Comparison of ENCODE assay signal across 8 cellular contexts in genomic region chr1:225656259-225656655, GRCh38. TPM values are rescaled to one million over a fixed set of nuclear protein-coding genes. Genes with fewer than 3 reads are reported as not detected.
DNase-seq lines count a peak whose midpoint lies in the region; ATAC-seq, FAIRE-seq and TF ChIP-seq lines count a peak whose summit lies in the region.
"Not testable (repeated sequence)": the region's sequence is repeated elsewhere in the genome, so short reads cannot be mapped to it uniquely, and the experiment has no call there.

No MANE protein-coding gene starts in this region.

- TF ChIP-seq CTCF in PC-3 (conservative IDR thresholded peaks at IDR 0.05; ENCODE audit: low read depth, low read length); astrocyte (IDR thresholded peaks at IDR 0.05; ENCODE audit: insufficient read depth, low read depth, low read length); esophagus muscularis mucosa (IDR thresholded peaks at IDR 0.05); lung (IDR thresholded peaks at IDR 0.05; ENCODE audit: control extremely low read depth, extremely low read depth); osteoblast (IDR thresholded peaks at IDR 0.05; ENCODE audit: extremely low read depth, low read depth, low read length): not testable (repeated sequence)

- not testable (repeated sequence) for BruUV-seq in PC-3 (replicated peaks; lab: Mats Ljungman, UMichigan)

- H3K27me3 Mint-ChIP-seq in astrocyte (ENCODE audit: low read depth, unreplicated experiment), result not testable (repeated sequence)

- not testable (repeated sequence) for FAIRE-seq in astrocyte (lab: Jason Lieb, UNC)

- H3K4me2 ChIP-seq in PC-3 (ENCODE audit: low read length) (peak overlapping the region; percentile 59), astrocyte (ENCODE audit: low read length) (peak overlapping the region; percentile 74), osteoblast (ENCODE audit: insufficient read depth, low read length) (peak overlapping the region; percentile 64)

- H3K27ac ChIP-seq in ACC112 (ENCODE audit: low read depth, low read length) (peak overlapping the region; percentile 88), PC-3 (ENCODE audit: low read length) (peak overlapping the region; percentile 67), astrocyte (ENCODE audit: low read depth, low read length) (peak overlapping the region; percentile 95), esophagus muscularis mucosa (replicated peaks in 1 of 4) (peak overlapping the region; percentile 96 to 100 (median 98)), lung (ENCODE audit: low read depth in 1 of 2, low read length in 1 of 2) (peak overlapping the region; percentile 14 to 34), osteoblast (ENCODE audit: low read depth, low read length) (peak overlapping the region; percentile 90), skin epidermis (peak overlapping the region in 11 of 21 experiments; percentile 7 to 53 (median 26)), aorta (ENCODE audit: low read depth in 1 of 2, low read length in 2 of 2) (peak overlapping the region; percentile 70 to 99)

- not testable (repeated sequence) for H3K36me3 Mint-ChIP-seq in astrocyte (ENCODE audit: low read depth, unreplicated experiment)

- H3K9me3 Mint-ChIP-seq in astrocyte (ENCODE audit: unreplicated experiment), result not testable (repeated sequence)

- peaks cover 36% of the 10 kb centered on the region for H3K4me1 ChIP-seq in ACC112 (ENCODE audit: control insufficient read depth, insufficient read depth, low read length, unreplicated experiment)
- H3K4me1 ChIP-seq in PC-3 (ENCODE audit: insufficient read depth, low read length), result peaks cover 40% of the 10 kb centered on the region
- peaks cover 37% of the 10 kb centered on the region for H3K4me1 ChIP-seq in astrocyte (ENCODE audit: insufficient read depth, low read length)
- H3K4me1 ChIP-seq in esophagus muscularis mucosa, result peaks cover 17 to 63% (median 58%) of the 10 kb centered on the region in 4 donors
- H3K4me1 ChIP-seq in lung (ENCODE audit: control insufficient read depth in 2 of 2, insufficient read depth in 2 of 2, low read length in 2 of 2), result peaks cover 1 to 15% of the 10 kb centered on the region in 2 donors
- H3K4me1 ChIP-seq in osteoblast (ENCODE audit: insufficient read depth, low read length), result peaks cover 45% of the 10 kb centered on the region
- H3K4me1 ChIP-seq in aorta (ENCODE audit: control insufficient read depth in 1 of 2, insufficient read depth in 2 of 2, low read length in 2 of 2), result not testable (repeated sequence)

- not testable (repeated sequence) for H4K20me1 ChIP-seq in PC-3 (ENCODE audit: low read length); astrocyte (ENCODE audit: insufficient read depth, low read length); osteoblast (ENCODE audit: insufficient read depth, low read length)

- peaks cover 40% of the 10 kb centered on the region for H3K4me1 Mint-ChIP-seq in astrocyte (ENCODE audit: low read depth, unreplicated experiment)

- not testable (repeated sequence) for ATAC-seq in PC-3; lung (ENCODE audit: insufficient read depth, low FRiP score); aorta (ENCODE audit: low FRiP score)

- H3K9me2 ChIP-seq in PC-3 (replicated peaks; ENCODE audit: low read length), result not testable (repeated sequence)

- not testable (repeated sequence) for TF ChIP-seq POLR2A in esophagus muscularis mucosa (IDR thresholded peaks at IDR 0.05; ENCODE audit: low read depth)

- not testable (repeated sequence) for H3K36me3 ChIP-seq in ACC112 (ENCODE audit: insufficient read depth, low read length); PC-3 (ENCODE audit: low read depth, low read length); astrocyte (ENCODE audit: insufficient read depth, low read length); esophagus muscularis mucosa; lung (ENCODE audit: control insufficient read depth in 2 of 2, insufficient read depth in 2 of 2, low read length in 2 of 2); osteoblast (ENCODE audit: insufficient read depth, low read length); aorta (ENCODE audit: control insufficient read depth in 1 of 2, insufficient read depth in 2 of 2, low read length in 1 of 2)

- H2AFZ ChIP-seq in ACC112 (ENCODE audit: low read length, unreplicated experiment); PC-3 (ENCODE audit: low read length); astrocyte (ENCODE audit: low read depth, low read length); osteoblast (ENCODE audit: low read length): not testable (repeated sequence)

- not testable (repeated sequence) for DNase-seq in PC-3; astrocyte (ENCODE audit: low read depth); esophagus muscularis mucosa (ENCODE audit: extremely low spot score); lung (ENCODE audit: low spot score); osteoblast (ENCODE audit: insufficient read length, low spot score, missing footprints); aorta

- H3K4me3 ChIP-seq in ACC112 (ENCODE audit: low read depth, low read length) (peak overlapping the region; percentile 15), PC-3 (ENCODE audit: low read length) (peak overlapping the region; percentile 1; the same call in 1 of the 2 replicates)
- H3K4me3 ChIP-seq in astrocyte (ENCODE audit: insufficient read depth, low read depth, low read length); esophagus muscularis mucosa; lung; osteoblast (ENCODE audit: insufficient read depth, low read length); skin epidermis; aorta (ENCODE audit: low read length in 2 of 2): not testable (repeated sequence)

- peaks cover 20% of the 10 kb centered on the region for H3K79me2 ChIP-seq in ACC112 (ENCODE audit: control insufficient read depth, insufficient read depth, low read length, unreplicated experiment)
- H3K79me2 ChIP-seq in PC-3 (ENCODE audit: low read length), result peaks cover 27% of the 10 kb centered on the region
- peaks cover 21% of the 10 kb centered on the region for H3K79me2 ChIP-seq in astrocyte (ENCODE audit: insufficient read depth, low read length)
- peaks cover 15% of the 10 kb centered on the region for H3K79me2 ChIP-seq in osteoblast (ENCODE audit: insufficient read depth, low read length)

- intact Hi-C loops in PC-3 (cut with micrococcal nuclease), result not testable (repeated sequence)
- intact Hi-C loops in esophagus muscularis mucosa (cut with DNase I), result loop anchor here (10.0 kb wide), 1 partner anchor 171 kb away; no protein-coding TSS in a partner anchor
- intact Hi-C loops in aorta (cut with DNase I), result loop anchor here (5.0 kb wide), 1 partner anchor 41 kb away; no protein-coding TSS in a partner anchor

- not testable (repeated sequence) for H3K9me3 ChIP-seq in PC-3 (ENCODE audit: low read length); astrocyte (ENCODE audit: insufficient read depth, low read depth, low read length); esophagus muscularis mucosa; lung (ENCODE audit: control insufficient read depth in 2 of 2, insufficient read depth in 1 of 2, low read length in 1 of 2); osteoblast (ENCODE audit: low read depth, low read length); aorta (ENCODE audit: control insufficient read depth, low read length)

- H3K27me3 ChIP-seq in ACC112 (ENCODE audit: insufficient read depth, low read length); PC-3 (ENCODE audit: low read length); astrocyte (ENCODE audit: insufficient read depth, low read length); esophagus muscularis mucosa; lung (ENCODE audit: control insufficient read depth, insufficient read depth); osteoblast (ENCODE audit: insufficient read depth, low read length); aorta (ENCODE audit: control insufficient read depth in 1 of 2, insufficient read depth in 2 of 2, low read length in 1 of 2): not testable (repeated sequence)

- not testable (repeated sequence) for H3K9ac ChIP-seq in PC-3 (ENCODE audit: low read length)
- H3K9ac ChIP-seq in astrocyte (ENCODE audit: low read length), result peak overlapping the region; percentile 57

- TF ChIP-seq EP300 in esophagus muscularis mucosa (IDR thresholded peaks at IDR 0.05), result not testable (repeated sequence)

- H3F3A ChIP-seq in PC-3 (ENCODE audit: low read length, unreplicated experiment), result peaks cover 11% of the 10 kb centered on the region

- peak overlapping the region; percentile 100 for H3K27ac Mint-ChIP-seq in astrocyte (ENCODE audit: unreplicated experiment)

- H3K4me3 Mint-ChIP-seq in astrocyte (ENCODE audit: unreplicated experiment), result peak overlapping the region; percentile 62

- POLR2A ChIA-PET in PC-3 (lab: Charles Lee; ENCODE audit: unreplicated experiment), result interaction anchor here (0.6 kb wide), 1 partner anchor 47 kb away, joined by 10 read pairs; no protein-coding TSS in a partner anchor

- WGBS in esophagus muscularis mucosa, result 84% methylated on average over 3 of the region's 3 CpGs
- WGBS in lung, 2 donors, result 87% methylated on average over 3 of the region's 3 CpGs
- 77 to 81% methylated on average over 3 of the region's 3 CpGs for WGBS in aorta, 2 donors

- CTCF ChIA-PET in PC-3 (lab: Charles Lee), result not testable (repeated sequence)

RNA-seq across cellular contexts. Expression of gene ENAH, which starts 3.3 kb away (rescaled TPM):
- 96.6 and 101 TPM in 2 replicates for total RNA-seq in PC-3 (2014; rRNA removed)
- 749 and 829 TPM in 2 replicates for total RNA-seq in astrocyte
- 100 to 1,000 TPM; 198 to 229 (median 201) TPM for total RNA-seq in esophagus muscularis mucosa
- total RNA-seq in lung, result 10 to 100 TPM; 75.4 to 89.4 TPM
- polyA plus RNA-seq in lung, result 10 to 100 TPM; 15.5 to 21.5 TPM
- 344 and 453 TPM in 2 replicates for total RNA-seq in osteoblast
- total RNA-seq in aorta, result 100 to 1,000 TPM; 148 to 415 TPM
- 10 to 100 TPM; 47.3 to 82.1 TPM for polyA plus RNA-seq in aorta

Comparison
In these comparisons a context has a peak if more than half of its experiments do, and no peak if none do; other contexts are left out.
1. H3K27ac ChIP-seq: peak in every context shown above with its lines; median percentile 98 in esophagus muscularis mucosa; 95 in astrocyte; 90 in osteoblast; 88 in ACC112; 84 in aorta; 67 in PC-3; 26 in skin epidermis; 24 in lung.